Comparison of ENCODE assay signal across 9 cellular contexts in the genomic region with DNA sequence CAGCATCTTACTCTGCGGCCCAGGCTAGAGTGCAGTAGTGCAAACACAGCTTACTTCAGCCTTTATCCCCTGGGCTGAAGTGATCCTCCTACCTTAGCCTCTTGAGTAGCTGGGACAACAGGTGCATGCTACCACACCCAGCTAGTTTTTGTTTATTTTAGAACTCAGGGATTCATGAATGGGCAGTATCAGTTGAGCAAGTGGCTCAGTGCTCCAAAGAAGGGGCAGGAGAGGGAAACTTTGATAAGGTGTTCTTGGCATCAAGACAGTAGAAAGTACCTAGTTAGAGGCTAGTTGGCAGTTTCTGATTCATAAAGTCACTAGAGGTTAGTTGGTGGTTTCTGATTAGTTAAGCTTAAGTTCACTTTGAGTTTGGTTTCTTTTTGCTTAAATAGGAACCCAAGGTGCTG. TPM values are rescaled to one million over a fixed set of nuclear protein-coding genes. Genes with fewer than 3 reads are reported as not detected.
A peak's percentile ranks its signal among the peaks of the same experiment; 100 is the strongest.
DNase-seq lines count a peak whose midpoint lies in the region; ATAC-seq and TF ChIP-seq lines count a peak whose summit lies in the region.
"Had no signal": no experiment of that assay in that cellular context is flagged by ENCODE, and none has a peak within 500 bp of the region (broad histone marks: within the 10 kb centered on the region; RNA-seq: fewer than 3 reads in every experiment).

No MANE protein-coding gene starts in this region.

- H3K36me3 Mint-ChIP-seq in T-cell = peaks cover 10% of the 10 kb centered on the region

- peaks cover 0 to 33% of the 10 kb centered on the region in 2 donors for H3K4me1 ChIP-seq in right atrium auricular region

- H3K27ac Mint-ChIP-seq in T-cell = no peak overlapping the region

- DNase-seq in left lobe of liver (ENCODE audit: low spot score) (no peak), A172 (ENCODE audit: low spot score) (no peak), T-cell (no peak), right atrium auricular region (ENCODE audit: low spot score) (no peak), iPS-NIHi11 (ENCODE audit: low spot score) (no peak)

- no peak overlapping the region for H3K4me3 ChIP-seq in right atrium auricular region

- peaks cover 67 to 86% (median 74%) of the 10 kb centered on the region in 3 donors for H3K4me1 Mint-ChIP-seq in T-cell

- H3K9me3 ChIP-seq in right atrium auricular region = no peaks in the 10 kb centered on the region

- TF ChIP-seq CTCF in right atrium auricular region (IDR thresholded peaks at IDR 0.05) = no peak

- H3K36me3 ChIP-seq in right atrium auricular region = no peaks in the 10 kb centered on the region

- H3K4me3 Mint-ChIP-seq in T-cell = no peak overlapping the region

- no peaks in the 10 kb centered on the region for H3K27me3 ChIP-seq in right atrium auricular region

- CTCF ChIA-PET in T-cell (lab: Charles Lee) = no interaction called here

- ATAC-seq in GM18508 (IDR thresholded peaks at IDR 0.05; ENCODE audit: insufficient read depth, unreplicated experiment) (peak; percentile 65), GM21528 (IDR thresholded peaks at IDR 0.05; ENCODE audit: low FRiP score, unreplicated experiment) (peak; percentile 77), HG03469 (IDR thresholded peaks at IDR 0.05; ENCODE audit: unreplicated experiment) (peak; percentile 60), left lobe of liver (peak; percentile 76), T-cell (replicated peaks in 1 of 4) (no peak)
- ATAC-seq: SK-N-SH treated with all-trans-retinoic acid at 6 μM for 48 hours had no signal

- no peaks in the 10 kb centered on the region for H3K9me3 Mint-ChIP-seq in T-cell

- H3K27ac ChIP-seq in right atrium auricular region = no peak overlapping the region

- POLR2A ChIA-PET in T-cell (lab: Charles Lee) = interaction anchor here in 1 of 2 donors (0.5 kb wide), 1 partner anchor 418 kb away, joined by 5 read pairs; no protein-coding TSS in a partner anchor

- H3K27me3 Mint-ChIP-seq in T-cell = no peaks in the 10 kb centered on the region

RNA-seq across cellular contexts. Expression of gene TRIM24, which starts 18.4 kb away (rescaled TPM):
- 16.4 TPM for total RNA-seq in left lobe of liver
- total RNA-seq in A172 (2014; rRNA removed; shearing (Covaris generic)) = 16.6 and 18.8 TPM in 2 replicates
- total RNA-seq in T-cell = 10 to 100 TPM; 16.0 to 18.9 (median 17.1) TPM
- total RNA-seq in right atrium auricular region = 10 to 100 TPM; 14.2 to 16.4 TPM

Comparison
In these comparisons a context has a peak if more than half of its experiments do, and no peak if none do; other contexts are left out.
1. ATAC-seq: peak in GM18508 (single experiment), GM21528 (single experiment), HG03469 (single experiment) and left lobe of liver (single experiment); none in T-cell (0 of 4).